ENCODE assay signal across 8 cellular contexts in the genomic region with DNA sequence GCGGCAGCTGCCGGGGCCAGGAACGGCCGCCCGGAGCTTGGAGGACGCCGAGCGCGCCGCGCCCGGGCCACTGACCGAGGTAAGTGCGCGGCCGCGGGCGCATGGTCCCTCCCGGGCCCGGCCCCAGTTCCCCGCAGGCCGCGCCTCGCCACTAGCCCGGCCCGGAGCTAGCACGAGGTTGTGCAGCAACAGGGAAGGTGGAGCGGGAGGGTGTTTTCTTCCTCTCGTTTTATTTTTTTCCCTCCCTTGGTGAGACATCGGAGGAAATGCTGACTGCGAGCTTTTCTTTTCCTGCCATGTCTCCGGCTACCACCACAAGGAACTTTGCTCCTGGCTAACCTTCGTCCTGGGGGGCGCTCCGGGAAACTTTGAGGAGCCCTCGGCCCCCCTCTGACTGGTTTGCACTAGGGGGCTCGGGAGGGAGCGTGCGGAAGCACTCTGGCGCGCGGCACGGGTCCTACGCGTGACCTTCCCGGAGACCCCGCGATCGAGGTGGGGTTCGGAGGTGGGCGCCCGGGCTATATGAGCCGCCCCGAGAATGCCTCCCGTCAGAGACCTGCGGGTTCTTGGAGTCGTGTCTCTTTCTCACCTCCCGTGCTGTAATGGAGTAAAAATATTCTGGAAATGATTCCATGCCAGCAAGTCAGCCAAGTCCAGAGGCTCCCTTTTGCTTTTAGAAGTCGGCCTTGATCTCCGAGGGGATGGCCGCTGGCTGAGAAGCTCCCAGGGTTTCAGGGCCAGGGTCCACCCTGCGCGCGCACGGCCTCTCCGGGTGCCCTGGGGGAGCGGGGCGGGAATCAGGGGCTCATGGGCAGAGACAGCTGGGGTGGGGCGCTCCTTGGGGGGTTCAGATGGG. TPM values are rescaled to one million over a fixed set of nuclear protein-coding genes. Genes with fewer than 3 reads are reported as not detected.
A peak's percentile ranks its signal among the peaks of the same experiment; 100 is the strongest.
DNase-seq lines count a peak whose midpoint lies in the region; ATAC-seq and TF ChIP-seq lines count a peak whose summit lies in the region.

No MANE protein-coding gene starts in this region.

- no peak overlapping the region for H3K27ac Mint-ChIP-seq in CD14-positive monocyte

- H3K27me3 Mint-ChIP-seq in CD14-positive monocyte (ENCODE audit: low read depth in 3 of 3) = peaks cover 40 to 48% (median 45%) of the 10 kb centered on the region in 3 donors

- intact Hi-C loops in CD14-positive monocyte (cut with micrococcal nuclease) = no loop called here

- peak; percentile 43 for ATAC-seq in omental fat pad (ENCODE audit: low FRiP score)
- ATAC-seq in HG03196 (IDR thresholded peaks at IDR 0.05; ENCODE audit: unreplicated experiment) = no peak
- no peak for ATAC-seq in GM18505 (IDR thresholded peaks at IDR 0.05; ENCODE audit: unreplicated experiment)

- no peaks in the 10 kb centered on the region for H3K36me3 Mint-ChIP-seq in CD14-positive monocyte

- no peak for DNase-seq in CD14-positive monocyte (ENCODE audit: low spot score)
- DNase-seq in NCI-H526 treated with DMSO at 0.1 percent for 48 hours (lab: John Stamatoyannopoulos, UW) = peak; percentile 7
- peak; percentile 16 for DNase-seq in fibroblast of pulmonary artery (ENCODE audit: low read depth)
- DNase-seq in omental fat pad (ENCODE audit: low spot score) = no peak
- DNase-seq in cerebellum (ENCODE audit: low spot score) = no peak
- no peak for DNase-seq in NCI-H2081 (lab: John Stamatoyannopoulos, UW)

- no peak for TF ChIP-seq POLR2A in GM18505 (IDR thresholded peaks at IDR 0.05; ENCODE audit: borderline replicate concordance, extremely low read depth, insufficient read depth, insufficient read length)

- H3K4me1 Mint-ChIP-seq in CD14-positive monocyte = peaks cover 10% of the 10 kb centered on the region

- H3K4me3 Mint-ChIP-seq in CD14-positive monocyte = peak overlapping the region; percentile 20 to 83

- no peak for TF ChIP-seq CTCF in CD14-positive monocyte (IDR thresholded peaks at IDR 0.05)
- TF ChIP-seq CTCF in fibroblast of pulmonary artery (IDR thresholded peaks at IDR 0.05; ENCODE audit: low read length, missing control alignments) = no peak
- TF ChIP-seq CTCF in omental fat pad (IDR thresholded peaks at IDR 0.05) = no peak

- peak overlapping the region; percentile 7 for H3K4me3 ChIP-seq in fibroblast of pulmonary artery (replicated peaks; ENCODE audit: low read depth, low read length)

- peaks cover 0 to 11% (median 0%) of the 10 kb centered on the region in 7 donors for H3K9me3 Mint-ChIP-seq in CD14-positive monocyte

RNA-seq across cellular contexts. Expression of gene KCNJ12, which starts 0.9 kb away (rescaled TPM):
- not detected for polyA plus RNA-seq in CD14-positive monocyte
- 1 to 10 TPM; 1.5 to 3.2 (median 2.5) TPM for total RNA-seq in omental fat pad
- total RNA-seq in cerebellum = 2.8 TPM

Comparison
In these comparisons a context has a peak if more than half of its experiments do, and no peak if none do; other contexts are left out.
1. DNase-seq: peak in NCI-H526 treated with DMSO at 0.1 percent for 48 hours (single experiment) and fibroblast of pulmonary artery (single experiment); none in CD14-positive monocyte (single experiment), omental fat pad (single experiment), cerebellum (single experiment) and NCI-H2081 (0 of 2).